Comparison of ENCODE assay signal across 8 cellular contexts in genomic region chr5:39948867-39949468, GRCh38.
DNase-seq lines count a peak whose midpoint lies in the region; ATAC-seq and TF ChIP-seq lines count a peak whose summit lies in the region.

No MANE protein-coding gene starts in this region.

- H3K18ac ChIP-seq in mesenchymal stem cell (ENCODE audit: low read depth in 1 of 2, low read length in 2 of 2): no peak overlapping the region

- no peaks in the 10 kb centered on the region for H3K79me1 ChIP-seq in mesenchymal stem cell (replicated peaks; ENCODE audit: low read length, poor library complexity, severe bottlenecking)

- no peak overlapping the region for H2BK5ac ChIP-seq in mesenchymal stem cell (ENCODE audit: low read depth, low read length, poor library complexity, severe bottlenecking)

- H3K27ac ChIP-seq in dorsolateral prefrontal cortex: no peak overlapping the region
- H3K27ac ChIP-seq in mesenchymal stem cell (ENCODE audit: low read length, poor library complexity, severe bottlenecking): no peak overlapping the region

- no peaks in the 10 kb centered on the region for H3K9me3 ChIP-seq in mesenchymal stem cell (ENCODE audit: control insufficient read depth, low read length)

- peak; percentile 39 for DNase-seq in AG08396 (ENCODE audit: low spot score)
- peak; percentile 38 for DNase-seq in NCI-H345 treated with DMSO at 0.1 percent for 48 hours (lab: John Stamatoyannopoulos, UW; ENCODE audit: unreplicated experiment)
- DNase-seq in activated CD4-positive, alpha-beta T cell treated with anti-CD3 and anti-CD28 coated beads for 1 hour: peak; percentile 12
- peak in 2 of 10 donors; percentile 7 to 57 for DNase-seq in dorsolateral prefrontal cortex
- DNase-seq in mesenchymal stem cell: peak; percentile 76
- DNase-seq in stimulated activated CD8-positive, alpha-beta memory T cell treated with anti-CD3 and anti-CD28 coated beads, Interleukin-7, amount 100 ng/mL, for 4 hours (ENCODE audit: low read depth in 2 of 2): peak; percentile 10 to 52

- H3K4me3 ChIP-seq in dorsolateral prefrontal cortex: no peak overlapping the region
- H3K4me3 ChIP-seq in mesenchymal stem cell (ENCODE audit: insufficient read depth in 1 of 2, low read depth in 1 of 2, low read length in 2 of 2): no peak overlapping the region

- H2AFZ ChIP-seq in mesenchymal stem cell (ENCODE audit: low read depth, low read length): no peak overlapping the region

- H3K4ac ChIP-seq in mesenchymal stem cell (ENCODE audit: low read depth in 1 of 2, low read length in 2 of 2): no peak overlapping the region

- H3K14ac ChIP-seq in mesenchymal stem cell (ENCODE audit: low read length in 2 of 2): no peak overlapping the region

- no peaks in the 10 kb centered on the region for H3K27me3 ChIP-seq in dorsolateral prefrontal cortex
- no peaks in the 10 kb centered on the region for H3K27me3 ChIP-seq in mesenchymal stem cell (ENCODE audit: control insufficient read depth in 1 of 2, insufficient read depth in 1 of 2, low read length in 2 of 2)

- no peaks in the 10 kb centered on the region for H3K36me3 ChIP-seq in mesenchymal stem cell (ENCODE audit: control insufficient read depth in 1 of 2, insufficient read depth in 2 of 2, low read depth in 1 of 2, low read length in 2 of 2)

- ATAC-seq in GM18861 (IDR thresholded peaks at IDR 0.05; ENCODE audit: unreplicated experiment) (peak; percentile 90), HG03108 (IDR thresholded peaks at IDR 0.05; ENCODE audit: unreplicated experiment) (peak; percentile 85)

- intact Hi-C loops in dorsolateral prefrontal cortex (cut with DNase I): loop anchor here in 1 of 2 donors (2.0 kb wide), 1 partner anchor 740 kb away; no protein-coding TSS in a partner anchor

- H3K9ac ChIP-seq in mesenchymal stem cell (ENCODE audit: low read length): no peak overlapping the region

- H3K4me1 ChIP-seq in mesenchymal stem cell (ENCODE audit: control insufficient read depth, insufficient read depth, low read depth, low read length): no peaks in the 10 kb centered on the region

- H2BK15ac ChIP-seq in mesenchymal stem cell (ENCODE audit: low read depth, poor library complexity, severe bottlenecking): no peak overlapping the region

- H3K4me2 ChIP-seq in mesenchymal stem cell (ENCODE audit: low read length, poor library complexity, severe bottlenecking): no peak overlapping the region

- no peak overlapping the region for H4K8ac ChIP-seq in mesenchymal stem cell (ENCODE audit: low read length)

- H2AK5ac ChIP-seq in mesenchymal stem cell (ENCODE audit: low read length, severe bottlenecking): no peak overlapping the region

- TF ChIP-seq CTCF in dorsolateral prefrontal cortex (IDR thresholded peaks at IDR 0.05 in 54 of 56, conservative IDR thresholded peaks at IDR 0.05 in 2 of 56; ENCODE audit: low read depth in 1 of 56, partially characterized antibody in 56 of 56): peak; percentile 47 to 83 (median 71)

- no peak overlapping the region for H2BK120ac ChIP-seq in mesenchymal stem cell (ENCODE audit: low read depth, low read length)

- H2BK12ac ChIP-seq in mesenchymal stem cell (ENCODE audit: low read length in 2 of 2): no peak overlapping the region

- H3K23ac ChIP-seq in mesenchymal stem cell (ENCODE audit: low read length in 2 of 2): no peak overlapping the region

- 48% methylated on average over 2 of the region's 2 CpGs for WGBS in mesenchymal stem cell

- H4K91ac ChIP-seq in mesenchymal stem cell (ENCODE audit: low read length): no peak overlapping the region
